Comparison of ENCODE assay signal across 28 cellular contexts in the genomic region with DNA sequence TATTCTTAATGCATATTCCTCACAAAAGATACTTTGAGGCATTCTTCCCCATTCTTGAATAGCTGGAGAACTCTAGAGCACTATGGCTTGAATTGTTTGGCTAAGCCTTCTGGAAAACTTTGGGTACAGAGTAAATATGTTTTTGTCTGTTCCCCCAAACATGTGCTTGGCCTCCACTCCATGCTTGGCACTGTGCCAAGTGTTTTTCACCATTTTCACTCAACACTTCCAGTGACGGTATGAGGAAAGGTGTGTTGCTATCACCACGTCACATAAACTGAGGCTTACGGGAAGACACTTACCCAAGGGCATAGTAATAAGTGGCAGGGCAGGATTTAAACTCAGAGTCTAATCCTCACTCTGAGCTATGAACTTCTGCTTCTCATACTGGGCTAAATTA.
"Had no signal": no experiment of that assay in that cellular context is flagged by ENCODE, and none has a peak within 500 bp of the region (broad histone marks: within the 10 kb centered on the region; RNA-seq: fewer than 3 reads in every experiment).

No MANE protein-coding gene starts in this region.

- H3K36me3 ChIP-seq: brain microvascular endothelial cell, esophagus squamous epithelium, gastroesophageal sphincter, WERI-Rb-1 had no signal

- ATAC-seq: activated CD4-positive, CD25-positive, alpha-beta regulatory T cell treated with anti-CD3 and anti-CD28 coated beads, Interleukin-2, amount 50 U/mL, for 24 hours; activated CD8-positive, alpha-beta T cell treated with anti-CD3 and anti-CD28 coated beads for 36 hours; activated T-cell treated with anti-CD3 and anti-CD28 coated beads, Interleukin-2, amount 50 U/mL, for 4 hours; activated T-helper 17 cell treated with anti-CD3 and anti-CD28 coated beads, Interleukin-2, amount 50 U/mL, for 72 hours; effector memory CD8-positive, alpha-beta T cell; gastroesophageal sphincter; T-helper 17 cell had no signal

- H3K27me3 ChIP-seq: brain microvascular endothelial cell, dorsolateral prefrontal cortex, esophagus squamous epithelium, gastroesophageal sphincter had no signal

- FAIRE-seq: astrocyte, bronchial epithelial cell had no signal

- H3K4me3 ChIP-seq: coronary artery, dorsolateral prefrontal cortex, esophagus squamous epithelium, gastroesophageal sphincter had no signal

- H3K27ac ChIP-seq: brain microvascular endothelial cell, coronary artery, dorsolateral prefrontal cortex, epithelial cell of prostate, WERI-Rb-1 had no signal

- DNase-seq: activated B cell treated with CpG ODN at 0.5 μM for 24 hours; activated CD4-positive, alpha-beta T cell treated with anti-CD3 and anti-CD28 coated beads for 48 hours; activated CD4-positive, alpha-beta T cell treated with anti-CD3 and anti-CD28 coated beads, Interleukin-2, amount 50 U/mL, for 1 hour; activated CD4-positive, alpha-beta T cell treated with anti-CD3 and anti-CD28 coated beads, Interleukin-2, amount 50 U/mL, for 48 hours; activated CD8-positive, alpha-beta memory T cell treated with anti-CD3 and anti-CD28 coated beads for 24 hours; activated CD8-positive, alpha-beta T cell treated with anti-CD3 and anti-CD28 coated beads for 36 hours; activated effector memory CD4-positive, alpha-beta T cell treated with Interleukin-2 at 50 U/mL for 16 hours; activated gamma-delta T cell treated with Interleukin-2 at 50 U/mL for 16 hours; activated naive CD4-positive, alpha-beta T cell treated with anti-CD3 and anti-CD28 coated beads, Interleukin-2, amount 50 U/mL, for 16 hours; activated naive CD4-positive, alpha-beta T cell treated with Interleukin-2 at 50 U/mL for 16 hours; activated T-cell treated with anti-CD3 and anti-CD28 coated beads, Interleukin-2, amount 50 U/mL, for 4 hours; amniotic stem cell; brain microvascular endothelial cell; dorsolateral prefrontal cortex; effector memory CD8-positive, alpha-beta T cell; esophagus squamous epithelium; foreskin melanocyte; T-helper 1 cell; T-helper 17 cell; T1000 had no signal
